In the genomic region with DNA sequence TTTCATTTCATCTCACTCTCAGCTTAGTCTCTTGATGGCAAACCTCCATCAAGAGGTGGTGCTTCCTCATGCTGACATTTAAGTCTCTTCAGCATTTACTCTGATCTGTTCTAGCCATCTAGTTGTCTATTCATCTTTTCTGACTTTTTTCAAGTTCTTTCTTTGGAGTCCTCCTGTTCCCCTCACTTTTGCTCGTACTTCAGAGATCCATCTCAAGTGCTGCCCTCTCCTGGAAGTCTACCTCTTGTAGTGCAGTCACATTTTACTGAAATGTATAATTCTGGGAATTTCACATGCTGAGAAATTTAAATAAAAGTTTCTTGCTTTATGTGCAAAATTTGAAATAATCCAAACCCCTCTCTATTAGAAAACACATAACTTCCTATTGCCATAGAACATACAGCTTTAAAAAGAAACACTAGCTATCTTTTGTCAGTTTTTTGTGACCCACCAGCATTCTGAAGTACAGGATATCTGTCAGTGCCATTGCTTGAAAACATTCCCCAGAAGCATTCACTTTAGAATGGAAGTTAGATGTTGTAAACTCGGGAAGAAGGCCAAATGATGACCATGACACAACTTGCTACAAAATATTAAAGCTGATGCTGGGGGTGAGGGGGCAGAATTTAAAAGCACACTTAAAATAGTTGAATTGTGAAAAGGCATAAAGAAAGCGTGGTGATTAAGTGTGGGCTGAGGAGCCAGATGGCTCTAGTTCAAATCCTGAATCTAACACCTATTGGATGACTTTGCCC, we compare ENCODE assay signal across 9 cellular contexts. TPM values are rescaled to one million over a fixed set of nuclear protein-coding genes. Genes with fewer than 3 reads are reported as not detected.
DNase-seq lines count a peak whose midpoint lies in the region; ATAC-seq and TF ChIP-seq lines count a peak whose summit lies in the region.
"Had no signal": no experiment of that assay in that cellular context is flagged by ENCODE, and none has a peak within 500 bp of the region (broad histone marks: within the 10 kb centered on the region; RNA-seq: fewer than 3 reads in every experiment).

No MANE protein-coding gene starts in this region.

- H3K9ac ChIP-seq in smooth muscle cell (ENCODE audit: low read depth): no peak overlapping the region

- ATAC-seq in heart left ventricle (no peak), GM18517 (IDR thresholded peaks at IDR 0.05; ENCODE audit: unreplicated experiment) (no peak)

- peaks cover 3% of the 10 kb centered on the region for H3F3A ChIP-seq in smooth muscle cell (ENCODE audit: low read depth)

- H3K9me3 ChIP-seq in heart left ventricle: no peaks in the 10 kb centered on the region
- no peaks in the 10 kb centered on the region for H3K9me3 ChIP-seq in right atrium auricular region
- H3K9me3 ChIP-seq in smooth muscle cell (replicated peaks; ENCODE audit: low read depth): no peaks in the 10 kb centered on the region

- H3K27ac ChIP-seq in heart left ventricle (no peak overlapping the region), right atrium auricular region (no peak overlapping the region), smooth muscle cell (ENCODE audit: low read depth) (no peak overlapping the region)
- H3K27ac ChIP-seq: SK-N-MC had no signal

- peak in 7 of 12 donors; percentile 4 to 45 (median 19) for TF ChIP-seq CTCF in heart left ventricle (IDR thresholded peaks at IDR 0.05)
- TF ChIP-seq CTCF in right atrium auricular region (IDR thresholded peaks at IDR 0.05): peak in 1 of 2 donors; percentile 38
- peak; percentile 44 for TF ChIP-seq CTCF in epithelial cell of esophagus (IDR thresholded peaks at IDR 0.05; ENCODE audit: insufficient read depth, low read depth, low read length, missing control alignments)
- peak; percentile 30 for TF ChIP-seq CTCF in smooth muscle cell (IDR thresholded peaks at IDR 0.05; ENCODE audit: borderline replicate concordance, insufficient read depth, poor library complexity, severe bottlenecking)

- intact Hi-C loops in heart left ventricle (cut with DNase I): no loop called here
- intact Hi-C loops in posterior cingulate gyrus (cut with DNase I): no loop called here

- no peak for TF ChIP-seq POLR2A in heart left ventricle (IDR thresholded peaks at IDR 0.05)

- no peak overlapping the region for H3K4me3 ChIP-seq in heart left ventricle
- no peak overlapping the region for H3K4me3 ChIP-seq in right atrium auricular region
- no peak overlapping the region for H3K4me3 ChIP-seq in epithelial cell of esophagus (ENCODE audit: low read length)
- H3K4me3 ChIP-seq in smooth muscle cell: no peak overlapping the region
- H3K4me3 ChIP-seq: SK-N-MC had no signal

- H3K4me1 ChIP-seq in heart left ventricle: peaks cover 0 to 57% (median 42%) of the 10 kb centered on the region in 12 donors
- peaks cover 0 to 50% of the 10 kb centered on the region in 2 donors for H3K4me1 ChIP-seq in right atrium auricular region
- H3K4me1 ChIP-seq in smooth muscle cell (ENCODE audit: low read depth): no peaks in the 10 kb centered on the region

- peaks cover 97% of the 10 kb centered on the region for H4K20me1 ChIP-seq in smooth muscle cell (ENCODE audit: low read depth)

- no peak overlapping the region for H2AFZ ChIP-seq in smooth muscle cell (ENCODE audit: low read depth)

- H3K27me3 ChIP-seq in heart left ventricle: no peaks in the 10 kb centered on the region
- no peaks in the 10 kb centered on the region for H3K27me3 ChIP-seq in right atrium auricular region
- H3K27me3 ChIP-seq in smooth muscle cell (ENCODE audit: low read depth): no peaks in the 10 kb centered on the region

- no peaks in the 10 kb centered on the region for H3K36me3 ChIP-seq in heart left ventricle
- H3K36me3 ChIP-seq in right atrium auricular region: no peaks in the 10 kb centered on the region
- H3K36me3 ChIP-seq in smooth muscle cell (ENCODE audit: low read depth): no peaks in the 10 kb centered on the region

- H3K4me2 ChIP-seq in smooth muscle cell: no peak overlapping the region

- DNase-seq in heart left ventricle (no peak), right atrium auricular region (ENCODE audit: low spot score) (no peak), NCI-H2227 (lab: John Stamatoyannopoulos, UW; ENCODE audit: unreplicated experiment) (peak; percentile 26), epithelial cell of esophagus (ENCODE audit: low read depth) (peak; percentile 34), smooth muscle cell (lab: John Stamatoyannopoulos, UW; ENCODE audit: unreplicated experiment) (no peak), NCI-H226 (no peak), posterior cingulate gyrus (no peak)

- peaks cover 97% of the 10 kb centered on the region for H3K79me2 ChIP-seq in smooth muscle cell (ENCODE audit: low read depth)

- WGBS in heart left ventricle, 4 donors: 40 to 55% (median 47%) methylated on average over 3 of the region's 3 CpGs
- WGBS in smooth muscle cell (ENCODE audit: low lambda C conversion rate): 75% methylated on average over 3 of the region's 3 CpGs

RNA-seq across cellular contexts. Expression of gene RLF, which starts 21.9 kb away (rescaled TPM):
- total RNA-seq in heart left ventricle (10 to 100 TPM in 8 of 9 donors, 1 to 10 TPM in 1; 9.1 to 14.5 (median 12.3) TPM), right atrium auricular region (10 to 100 TPM; 11.4 to 12.6 TPM), smooth muscle cell (35.2 and 39.6 TPM in 2 replicates)
- polyA plus RNA-seq in heart left ventricle (1 to 10 TPM; 2.7 to 8.0 TPM), smooth muscle cell (7.3 and 8.2 TPM in 2 replicates)

Comparison
In these comparisons a context has a peak if more than half of its experiments do, and no peak if none do; other contexts are left out.
1. DNase-seq: peak in NCI-H2227 (single experiment) and epithelial cell of esophagus (single experiment); none in heart left ventricle (0 of 5), right atrium auricular region (single experiment), smooth muscle cell (single experiment), NCI-H226 (single experiment) and posterior cingulate gyrus (0 of 10).